13 cellular contexts compared by ENCODE assay signal in the genomic region with DNA sequence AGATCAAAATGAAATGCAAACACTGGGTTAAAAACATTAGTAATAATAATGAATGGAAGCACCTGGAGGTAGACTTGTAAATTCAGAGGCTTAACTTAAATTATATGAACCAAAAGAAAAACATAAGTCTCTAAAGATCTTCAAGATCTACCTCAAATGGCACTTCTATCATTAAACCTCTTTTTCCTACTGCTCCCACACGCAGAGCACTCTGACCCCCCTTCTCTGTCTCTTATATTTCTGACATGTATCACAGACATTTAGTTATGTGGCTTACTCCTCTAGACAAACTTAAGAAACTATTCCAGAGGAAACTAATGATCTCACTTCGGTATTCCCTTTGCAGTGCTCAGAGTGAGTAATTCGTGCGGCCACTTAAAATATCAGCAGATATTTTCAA. TPM values are rescaled to one million over a fixed set of nuclear protein-coding genes. Genes with fewer than 3 reads are reported as not detected.
DNase-seq lines count a peak whose midpoint lies in the region; ATAC-seq, FAIRE-seq and TF ChIP-seq lines count a peak whose summit lies in the region.
"Had no signal": no experiment of that assay in that cellular context is flagged by ENCODE, and none has a peak within 500 bp of the region (broad histone marks: within the 10 kb centered on the region; RNA-seq: fewer than 3 reads in every experiment).

No MANE protein-coding gene starts in this region.

- BruUV-seq in Caco-2 (replicated peaks; lab: Mats Ljungman, UMichigan), result no TSS peak

- no peaks in the 10 kb centered on the region for H3K27me3 ChIP-seq in Caco-2 (replicated peaks; ENCODE audit: control insufficient read depth, insufficient read depth, low read length)
- H3K27me3 ChIP-seq: gastrocnemius medialis had no signal

- H3K27me3 Mint-ChIP-seq in Caco-2 (ENCODE audit: insufficient read depth, unreplicated experiment) (no peaks in the 10 kb centered on the region), T-helper 17 cell (no peaks in the 10 kb centered on the region)

- 84% methylated on average over 4 of the region's 4 CpGs for WGBS in A549 (ENCODE audit: missing lambda C conversion rate)

- H3K4me3 Mint-ChIP-seq in Caco-2 (ENCODE audit: unreplicated experiment) (peak overlapping the region; percentile 81), T-helper 17 cell (peak overlapping the region; percentile 93)

- H3K36me3 ChIP-seq in Caco-2 (ENCODE audit: control insufficient read depth, insufficient read depth, low read length), result no peaks in the 10 kb centered on the region
- H3K36me3 ChIP-seq: gastrocnemius medialis had no signal

- H3K4me1 ChIP-seq in A549 (peaks cover 15% of the 10 kb centered on the region), Caco-2 (peaks cover 9% of the 10 kb centered on the region; the same call in 1 of the 2 replicates)

- no peaks in the 10 kb centered on the region for H3K9me3 Mint-ChIP-seq in Caco-2 (ENCODE audit: unreplicated experiment)

- H3K4me1 Mint-ChIP-seq in Caco-2 (ENCODE audit: low read depth, unreplicated experiment) (no peaks in the 10 kb centered on the region), T-helper 17 cell (peaks cover 18% of the 10 kb centered on the region)

- no peak for TF ChIP-seq RAD21 in A549 (conservative IDR thresholded peaks at IDR 0.05 in 1 of 2, IDR thresholded peaks at IDR 0.05 in 1 of 2)

- H3K4me3 ChIP-seq in A549 (peak overlapping the region; percentile 49), Caco-2 (ENCODE audit: low read depth, low read length) (no peak overlapping the region), fibroblast of villous mesenchyme (ENCODE audit: low read depth, low read length) (peak overlapping the region; percentile 65)

- intact Hi-C loops in Caco-2 (cut with micrococcal nuclease; ENCODE audit: unreplicated experiment), result loop anchor here (10.0 kb wide), 1 partner anchor 852 kb away; no protein-coding TSS in a partner anchor

- no peak overlapping the region for H3K27ac Mint-ChIP-seq in Caco-2 (ENCODE audit: unreplicated experiment)
- H3K27ac Mint-ChIP-seq in T-helper 17 cell, result peak overlapping the region; percentile 98

- TF ChIP-seq EP300 in A549 (IDR thresholded peaks at IDR 0.05), result no peak

- no peak for ATAC-seq in A549
- ATAC-seq in T-helper 17 cell, result no peak
- ATAC-seq in GM21619 (IDR thresholded peaks at IDR 0.05; ENCODE audit: unreplicated experiment), result no peak
- ATAC-seq in HG03571 (IDR thresholded peaks at IDR 0.05; ENCODE audit: unreplicated experiment), result no peak
- ATAC-seq: gastrocnemius medialis had no signal

- POLR2A ChIA-PET in A549 (lab: Yijun Ruan, JAX), result no interaction called here
- POLR2A ChIA-PET in Caco-2 (lab: Charles Lee), result no interaction called here

- peak overlapping the region; percentile 92 for H3K4me2 ChIP-seq in A549

- peaks cover 6% of the 10 kb centered on the region for H3K36me3 Mint-ChIP-seq in Caco-2 (ENCODE audit: insufficient read depth, unreplicated experiment)
- H3K36me3 Mint-ChIP-seq in T-helper 17 cell (ENCODE audit: low read depth), result no peaks in the 10 kb centered on the region

- H3K9me3 ChIP-seq in A549 (no peaks in the 10 kb centered on the region), Caco-2 (no peaks in the 10 kb centered on the region), T-helper 17 cell (ENCODE audit: control insufficient read depth, low read length, poor library complexity, severe bottlenecking) (no peaks in the 10 kb centered on the region)
- H3K9me3 ChIP-seq: gastrocnemius medialis had no signal

- no peak for FAIRE-seq in A549 (lab: Jason Lieb, UNC)
- FAIRE-seq: GM19239 had no signal

- CTCF ChIA-PET in A549 (lab: Yijun Ruan, JAX), result no interaction called here
- CTCF ChIA-PET in Caco-2 (lab: Charles Lee), result no interaction called here

- TF ChIP-seq CTCF in A549 (IDR thresholded peaks at IDR 0.05) (no peak), Caco-2 (IDR thresholded peaks at IDR 0.05; ENCODE audit: insufficient read depth in 1 of 2, low read depth in 1 of 2, low read length in 1 of 2, severe bottlenecking in 1 of 2, unreplicated experiment in 1 of 2) (no peak), fibroblast of villous mesenchyme (IDR thresholded peaks at IDR 0.05; ENCODE audit: insufficient read depth, low read depth, low read length) (no peak)

- DNase-seq in A549 (ENCODE audit: low read depth in 1 of 2, low spot score in 1 of 2) (no peak), Caco-2 (no peak), T-helper 17 cell (no peak), fibroblast of villous mesenchyme (ENCODE audit: low read depth) (peak; percentile 39), HT-29 (ENCODE audit: low spot score) (no peak)
- no peak for DNase-seq in stimulated activated CD4-positive, alpha-beta T cell treated with anti-CD3 and anti-CD28 coated beads, Interleukin-2, amount 100 ng/mL, for 24 hours
- DNase-seq: gastrocnemius medialis; kidney glomerular epithelial cell; NCI-H2171 treated with DMSO at 0.1 percent for 48 hours; stimulated activated CD8-positive, alpha-beta memory T cell treated with anti-CD3 and anti-CD28 coated beads, Interleukin-4, amount 100 ng/mL, for 48 hours had no signal

- no peak for TF ChIP-seq POLR2A in A549 (IDR thresholded peaks at IDR 0.05; ENCODE audit: low read length)

- no peak overlapping the region for H3K27ac ChIP-seq in A549

TF ChIP-seq in A549, 52 proteins besides CTCF, POLR2A, EP300 and RAD21:
- TF ChIP-seq MAZ (IDR thresholded peaks at IDR 0.05; ENCODE audit: borderline replicate concordance, low read depth, low read length) (no peak), SREBF2 (IDR thresholded peaks at IDR 0.05) (no peak), NFE2L2 (conservative IDR thresholded peaks at IDR 0.05; ENCODE audit: low read length) (no peak), HDAC2 (IDR thresholded peaks at IDR 0.05) (no peak), GATA3 (IDR thresholded peaks at IDR 0.05; ENCODE audit: borderline replicate concordance) (no peak), PHF8 (IDR thresholded peaks at IDR 0.05; ENCODE audit: borderline replicate concordance, low read depth) (no peak), NR3C1 (IDR thresholded peaks at IDR 0.05) (no peak), HOXB5 (CRISPR knock-in tag; IDR thresholded peaks at IDR 0.05) (no peak), POLR2AphosphoS2 (conservative IDR thresholded peaks at IDR 0.05; ENCODE audit: low read length) (no peak), BHLHE40 (IDR thresholded peaks at IDR 0.05; ENCODE audit: low read depth, low read length) (no peak), RCOR1 (IDR thresholded peaks at IDR 0.05; ENCODE audit: low read depth, low read length) (no peak), ZNF302 (CRISPR knock-in tag; IDR thresholded peaks at IDR 0.05) (no peak), ZFP36 (IDR thresholded peaks at IDR 0.05; ENCODE audit: borderline replicate concordance, partially characterized antibody) (no peak), RFX5 (IDR thresholded peaks at IDR 0.05) (no peak), ESRRA (IDR thresholded peaks at IDR 0.05; ENCODE audit: borderline replicate concordance, low read length) (no peak)
- TF ChIP-seq, protein P1, sequence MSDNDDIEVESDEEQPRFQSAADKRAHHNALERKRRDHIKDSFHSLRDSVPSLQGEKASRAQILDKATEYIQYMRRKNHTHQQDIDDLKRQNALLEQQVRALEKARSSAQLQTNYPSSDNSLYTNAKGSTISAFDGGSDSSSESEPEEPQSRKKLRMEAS (IDR thresholded peaks at IDR 0.05), result no peak
- TF ChIP-seq, protein P2, sequence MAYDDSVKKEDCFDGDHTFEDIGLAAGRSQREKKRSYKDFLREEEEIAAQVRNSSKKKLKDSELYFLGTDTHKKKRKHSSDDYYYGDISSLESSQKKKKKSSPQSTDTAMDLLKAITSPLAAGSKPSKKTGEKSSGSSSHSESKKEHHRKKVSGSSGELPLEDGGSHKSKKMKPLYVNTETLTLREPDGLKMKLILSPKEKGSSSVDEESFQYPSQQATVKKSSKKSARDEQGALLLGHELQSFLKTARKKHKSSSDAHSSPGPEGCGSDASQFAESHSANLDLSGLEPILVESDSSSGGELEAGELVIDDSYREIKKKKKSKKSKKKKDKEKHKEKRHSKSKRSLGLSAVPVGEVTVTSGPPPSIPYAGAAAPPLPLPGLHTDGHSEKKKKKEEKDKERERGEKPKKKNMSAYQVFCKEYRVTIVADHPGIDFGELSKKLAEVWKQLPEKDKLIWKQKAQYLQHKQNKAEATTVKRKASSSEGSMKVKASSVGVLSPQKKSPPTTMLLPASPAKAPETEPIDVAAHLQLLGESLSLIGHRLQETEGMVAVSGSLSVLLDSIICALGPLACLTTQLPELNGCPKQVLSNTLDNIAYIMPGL (CRISPR knock-in tag; IDR thresholded peaks at IDR 0.05; ENCODE audit: borderline replicate concordance), result no peak
- TF ChIP-seq, protein P3, sequence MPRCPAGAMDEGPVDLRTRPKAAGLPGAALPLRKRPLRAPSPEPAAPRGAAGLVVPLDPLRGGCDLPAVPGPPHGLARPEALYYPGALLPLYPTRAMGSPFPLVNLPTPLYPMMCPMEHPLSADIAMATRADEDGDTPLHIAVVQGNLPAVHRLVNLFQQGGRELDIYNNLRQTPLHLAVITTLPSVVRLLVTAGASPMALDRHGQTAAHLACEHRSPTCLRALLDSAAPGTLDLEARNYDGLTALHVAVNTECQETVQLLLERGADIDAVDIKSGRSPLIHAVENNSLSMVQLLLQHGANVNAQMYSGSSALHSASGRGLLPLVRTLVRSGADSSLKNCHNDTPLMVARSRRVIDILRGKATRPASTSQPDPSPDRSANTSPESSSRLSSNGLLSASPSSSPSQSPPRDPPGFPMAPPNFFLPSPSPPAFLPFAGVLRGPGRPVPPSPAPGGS (IDR thresholded peaks at IDR 0.05), result no peak
TF ChIP-seq in A549: peak in this region for 0.

RNA-seq across cellular contexts. Expression of a gene that starts 1.1 kb away (rescaled TPM):
- 4.4 TPM in 2 replicates for polyA plus RNA-seq in A549 (2011; rRNA removed)
- polyA plus RNA-seq in A549 (2012; cell fraction: cytosol; rRNA removed), result 0.71 TPM in 2 replicates
- polyA plus RNA-seq in A549 (2012; cell fraction: nucleus; rRNA removed), result 1.8 and 3.0 TPM in 2 replicates
- polyA plus RNA-seq in A549 (2017; fragmentation: RNase III; extraction: RNeasy Plus Mini Kit Qiagen cat#74134 plus additional on column Dnase treatment), result 2.1 to 2.6 TPM (median 2.1 TPM) in 3 replicates
- 4.2 and 4.6 TPM in 2 replicates for polyA minus RNA-seq in A549 (2011; rRNA and poly(A)+ RNA removed)
- 3.4 and 5.6 TPM in 2 replicates for total RNA-seq in Caco-2 (2022)
- total RNA-seq in T-helper 17 cell, result 1 to 10 TPM; 8.6 to 9.4 TPM
- total RNA-seq in fibroblast of villous mesenchyme, result 16.1 and 21.2 TPM in 2 replicates
- 1.3 and 4.2 TPM in 2 replicates for total RNA-seq in HT-29 (2014; rRNA removed; shearing (Covaris generic))
